Comparison of ENCODE assay signal across 18 cellular contexts in the genomic region with DNA sequence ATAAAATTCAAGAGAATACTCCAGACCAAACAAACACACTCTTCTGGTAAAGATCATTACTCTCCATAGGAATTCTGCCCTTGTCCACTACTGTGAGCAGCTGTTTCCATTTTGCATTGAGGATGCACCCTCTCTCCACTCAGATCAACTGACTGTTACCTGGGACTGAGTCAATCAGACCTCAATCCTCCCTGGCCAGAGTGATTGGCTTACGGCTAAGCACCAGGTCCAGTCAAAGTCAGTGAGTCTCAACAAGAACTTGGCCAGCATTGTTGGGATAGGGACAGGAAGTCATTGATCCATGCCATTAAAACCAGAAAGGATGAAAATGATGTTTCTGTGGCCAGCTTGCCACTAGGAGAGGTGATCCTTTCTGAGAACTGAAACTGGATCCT.
DNase-seq lines count a peak whose midpoint lies in the region; FAIRE-seq and TF ChIP-seq lines count a peak whose summit lies in the region.
"Had no signal": no experiment of that assay in that cellular context is flagged by ENCODE, and none has a peak within 500 bp of the region (broad histone marks: within the 10 kb centered on the region; RNA-seq: fewer than 3 reads in every experiment).

No MANE protein-coding gene starts in this region.

- no peaks in the 10 kb centered on the region for H3K9me2 ChIP-seq in GM23248 (ENCODE audit: insufficient read depth)

- H4K20me1 ChIP-seq in GM23248 (ENCODE audit: insufficient read depth): no peaks in the 10 kb centered on the region
- no peaks in the 10 kb centered on the region for H4K20me1 ChIP-seq in osteoblast (ENCODE audit: insufficient read depth, low read length)
- H4K20me1 ChIP-seq: BLaER1 treated with 17β-estradiol and CSF1 and Interleukin-3, amounts not matched to agents 10 nM and 100 nM had no signal

- H3K79me2 ChIP-seq in GM23248 (ENCODE audit: insufficient read depth) (no peaks in the 10 kb centered on the region), osteoblast (ENCODE audit: insufficient read depth, low read length) (no peaks in the 10 kb centered on the region)

- peaks cover 20% of the 10 kb centered on the region for H3F3A ChIP-seq in GM23248 (ENCODE audit: insufficient read depth)

- H3K9ac ChIP-seq in GM23248: no peak overlapping the region
- H3K9ac ChIP-seq: BLaER1 treated with 17β-estradiol and CSF1 and Interleukin-3, amounts not matched to agents 10 nM and 100 nM had no signal

- H3K4me2 ChIP-seq in GM23248 (ENCODE audit: unreplicated experiment) (no peak overlapping the region), osteoblast (ENCODE audit: insufficient read depth, low read length) (no peak overlapping the region)

- no peak for TF ChIP-seq CTCF in osteoblast (IDR thresholded peaks at IDR 0.05; ENCODE audit: extremely low read depth, low read depth, low read length)

- H3K9me3 ChIP-seq in GM23248 (ENCODE audit: low read depth): no peaks in the 10 kb centered on the region
- peaks cover 4% of the 10 kb centered on the region for H3K9me3 ChIP-seq in osteoblast (ENCODE audit: low read depth, low read length)

- peak; percentile 49 for FAIRE-seq in HTR-8/SVneo (lab: Jason Lieb, UNC)
- FAIRE-seq: A204.1, GM12878, HepG2 had no signal

- no peaks in the 10 kb centered on the region for H3K36me3 ChIP-seq in GM23248 (ENCODE audit: low read depth)
- no peaks in the 10 kb centered on the region for H3K36me3 ChIP-seq in osteoblast (ENCODE audit: insufficient read depth, low read length)
- H3K36me3 ChIP-seq: BLaER1 treated with 17β-estradiol and CSF1 and Interleukin-3, amounts not matched to agents 10 nM and 100 nM; HAP-1 had no signal

- H3K4me3 ChIP-seq in GM23248 (no peak overlapping the region), osteoblast (ENCODE audit: insufficient read depth, low read length) (no peak overlapping the region)
- H3K4me3 ChIP-seq: BLaER1 treated with 17β-estradiol and CSF1 and Interleukin-3, amounts not matched to agents 10 nM and 100 nM; GM12878; HAP-1 had no signal

- H3K27ac ChIP-seq in GM23248 (peak overlapping the region; percentile 70), osteoblast (ENCODE audit: low read depth, low read length) (peak overlapping the region; percentile 81)

- WGBS in GM23248 (ENCODE audit: low coverage in 1 of 2, low lambda C conversion rate in 2 of 2, missing lambda C conversion rate in 2 of 2), 2 experiments: 96 to 100% methylated on average over 1 of the region's 1 CpG

- H3K4me1 ChIP-seq in GM23248 (ENCODE audit: insufficient read depth) (peaks cover 27% of the 10 kb centered on the region), osteoblast (ENCODE audit: insufficient read depth, low read length) (peaks cover 40% of the 10 kb centered on the region)
- H3K4me1 ChIP-seq: HAP-1 had no signal

- in situ Hi-C loops in GM23248 (cut with MboI): no loop called here

- H3K27me3 ChIP-seq in GM23248 (replicated peaks; ENCODE audit: insufficient read depth): no peaks in the 10 kb centered on the region
- H3K27me3 ChIP-seq in osteoblast (ENCODE audit: insufficient read depth, low read length): no peaks in the 10 kb centered on the region
- H3K27me3 ChIP-seq: BLaER1 treated with 17β-estradiol and CSF1 and Interleukin-3, amounts not matched to agents 10 nM and 100 nM had no signal

- no peak overlapping the region for H2AFZ ChIP-seq in GM23248
- peak overlapping the region; percentile 36 for H2AFZ ChIP-seq in osteoblast (ENCODE audit: low read length)

- DNase-seq in GM23248 (no peak), HTR-8/SVneo (ENCODE audit: insufficient read length, low spot score) (no peak), RPMI7951 (ENCODE audit: low read depth) (peak; percentile 69), osteoblast (ENCODE audit: insufficient read length, low spot score, missing footprints) (no peak), NCI-H748 (lab: John Stamatoyannopoulos, UW; ENCODE audit: unreplicated experiment) (no peak), NK-92 (lab: John Stamatoyannopoulos, UW; ENCODE audit: unreplicated experiment) (no peak), HPDE6-E6E7 (ENCODE audit: extremely low spot score) (no peak), amygdala (lab: John Stamatoyannopoulos, UW) (no peak)
- DNase-seq: Calu3; CD8-positive, alpha-beta T cell; DMS79 treated with DMSO at 0.1 percent for 48 hours; Kasumi-1; KG1 had no signal
